ENCODE assay signal across 12 cellular contexts in the genomic region with DNA sequence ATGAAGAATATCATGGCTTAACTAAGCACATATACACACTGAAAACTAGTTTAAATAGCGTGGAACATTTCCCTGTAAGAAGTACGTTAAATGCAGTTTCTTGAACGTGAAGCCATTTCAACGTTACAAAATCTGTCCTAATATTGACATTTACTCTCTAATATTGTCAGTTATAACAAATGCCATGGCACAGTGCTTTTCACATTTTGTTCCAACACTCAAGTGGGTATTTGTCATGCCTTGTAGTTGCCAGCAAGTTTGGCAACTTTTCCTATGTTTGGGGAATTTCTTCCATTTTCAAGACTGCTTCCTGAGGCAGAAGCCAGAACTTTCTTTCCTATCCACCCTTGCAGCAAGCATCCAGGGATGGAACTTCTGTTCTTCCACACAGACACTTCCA.
DNase-seq lines count a peak whose midpoint lies in the region; ATAC-seq and TF ChIP-seq lines count a peak whose summit lies in the region.
"Had no signal": no experiment of that assay in that cellular context is flagged by ENCODE, and none has a peak within 500 bp of the region (broad histone marks: within the 10 kb centered on the region; RNA-seq: fewer than 3 reads in every experiment).

No MANE protein-coding gene starts in this region.

- WGBS in thyroid gland, 2 donors = 57 to 60% methylated on average over 4 of the region's 4 CpGs

- H3K4me3 ChIP-seq in DND-41 (ENCODE audit: low read depth in 1 of 2, low read length in 2 of 2) = no peak overlapping the region
- H3K4me3 ChIP-seq in thyroid gland (replicated peaks in 1 of 3) = no peak overlapping the region
- H3K4me3 ChIP-seq in naive thymus-derived CD4-positive, alpha-beta T cell (ENCODE audit: low read length) = no peak overlapping the region

- no peak for TF ChIP-seq POLR2A in thyroid gland (IDR thresholded peaks at IDR 0.05)

- H3K36me3 ChIP-seq in DND-41 (ENCODE audit: insufficient read depth, low read length) (no peaks in the 10 kb centered on the region), thyroid gland (no peaks in the 10 kb centered on the region)
- H3K36me3 ChIP-seq in naive thymus-derived CD4-positive, alpha-beta T cell (ENCODE audit: control insufficient read depth in 2 of 3, insufficient read depth in 3 of 3, low read length in 3 of 3) = peaks cover 0 to 3% (median 0%) of the 10 kb centered on the region in 3 experiments
- H3K36me3 ChIP-seq: BE2C had no signal

- no peaks in the 10 kb centered on the region for H3K79me2 ChIP-seq in DND-41 (ENCODE audit: insufficient read depth, low read length)

- no peak overlapping the region for H3K4me3 Mint-ChIP-seq in naive thymus-derived CD4-positive, alpha-beta T cell
- H3K4me3 Mint-ChIP-seq: CD14-positive monocyte, H9 had no signal

- peaks cover 8 to 36% (median 33%) of the 10 kb centered on the region in 7 donors for H3K4me1 Mint-ChIP-seq in naive thymus-derived CD4-positive, alpha-beta T cell

- H3K4me1 ChIP-seq in DND-41 (ENCODE audit: insufficient read depth, low read length) = peaks cover 27% of the 10 kb centered on the region
- peaks cover 28 to 37% of the 10 kb centered on the region in 2 donors for H3K4me1 ChIP-seq in thyroid gland
- H3K4me1 ChIP-seq in naive thymus-derived CD4-positive, alpha-beta T cell (ENCODE audit: control insufficient read depth in 2 of 2, insufficient read depth in 2 of 2, low read length in 2 of 2) = peaks cover 11 to 18% of the 10 kb centered on the region in 2 donors
- H3K4me1 ChIP-seq: BE2C had no signal

- DNase-seq in DND-41 (no peak), fibroblast of gingiva (ENCODE audit: low read depth) (peak; percentile 20), thyroid gland (peak; percentile 42 to 46), kidney tubule cell (ENCODE audit: low spot score) (no peak)
- DNase-seq in naive thymus-derived CD4-positive, alpha-beta T cell = no peak
- DNase-seq: BE2C, DMS153, DMS79, GF-D8, H9 had no signal

- peak overlapping the region; percentile 27; the same call in 1 of the 2 replicates for H2AFZ ChIP-seq in DND-41 (ENCODE audit: low read depth, low read length)

- POLR2A ChIA-PET in naive thymus-derived CD4-positive, alpha-beta T cell (lab: Charles Lee) = no interaction called here

- no peak for ATAC-seq in DND-41 (ENCODE audit: insufficient read depth, low read depth)
- ATAC-seq in HG03469 (IDR thresholded peaks at IDR 0.05; ENCODE audit: unreplicated experiment) = no peak
- no peak for ATAC-seq in naive thymus-derived CD4-positive, alpha-beta T cell

- H3K9me3 ChIP-seq in DND-41 (ENCODE audit: insufficient read depth, low read length, severe bottlenecking) (peaks cover 8% of the 10 kb centered on the region), thyroid gland (no peaks in the 10 kb centered on the region)
- no peaks in the 10 kb centered on the region for H3K9me3 ChIP-seq in naive thymus-derived CD4-positive, alpha-beta T cell (ENCODE audit: control insufficient read depth in 2 of 3, low read length in 3 of 3)
- H3K9me3 ChIP-seq: BE2C had no signal

- no peak overlapping the region for H3K27ac ChIP-seq in DND-41 (ENCODE audit: low read length)
- H3K27ac ChIP-seq in thyroid gland = peak overlapping the region; percentile 77 to 100 (median 92)
- no peak overlapping the region for H3K27ac ChIP-seq in naive thymus-derived CD4-positive, alpha-beta T cell (ENCODE audit: low read depth, low read length)

- CTCF ChIA-PET in naive thymus-derived CD4-positive, alpha-beta T cell (lab: Charles Lee) = no interaction called here

- TF ChIP-seq CTCF in DND-41 (IDR thresholded peaks at IDR 0.05; ENCODE audit: borderline replicate concordance, extremely low read depth, low read length, poor library complexity, severe bottlenecking) (no peak), thyroid gland (IDR thresholded peaks at IDR 0.05) (peak in 1 of 6 experiments; percentile 16)

- no peaks in the 10 kb centered on the region for H4K20me1 ChIP-seq in DND-41 (ENCODE audit: insufficient read depth, low read length)

- H3K9ac ChIP-seq in DND-41 (ENCODE audit: low read depth, low read length) = no peak overlapping the region

- H3K27me3 ChIP-seq in DND-41 (ENCODE audit: insufficient read depth, low read length, poor library complexity) = peaks cover 3% of the 10 kb centered on the region
- no peaks in the 10 kb centered on the region for H3K27me3 ChIP-seq in thyroid gland
- no peaks in the 10 kb centered on the region for H3K27me3 ChIP-seq in naive thymus-derived CD4-positive, alpha-beta T cell (ENCODE audit: control insufficient read depth in 2 of 2, insufficient read depth in 2 of 2, low read length in 2 of 2)
- H3K27me3 ChIP-seq: BE2C had no signal

- intact Hi-C loops in thyroid gland (cut with DNase I) = loop anchor here (5.0 kb wide), 1 partner anchor 106 kb away; no protein-coding TSS in a partner anchor
- intact Hi-C loops in naive thymus-derived CD4-positive, alpha-beta T cell (cut with micrococcal nuclease) = loop anchor here (10.0 kb wide), 3 partner anchors 668 to 1752 kb away; a partner anchor contains a TSS

- H3K36me3 Mint-ChIP-seq in naive thymus-derived CD4-positive, alpha-beta T cell = peaks cover 0 to 8% (median 0%) of the 10 kb centered on the region in 5 donors

- H3K27ac Mint-ChIP-seq in naive thymus-derived CD4-positive, alpha-beta T cell = no peak overlapping the region
- H3K27ac Mint-ChIP-seq: CD14-positive monocyte, H9 had no signal

- H3K9me3 Mint-ChIP-seq in naive thymus-derived CD4-positive, alpha-beta T cell = peaks cover 0 to 19% (median 0%) of the 10 kb centered on the region in 11 donors

- no peak overlapping the region for H3K4me2 ChIP-seq in DND-41 (ENCODE audit: insufficient read depth, low read length)

- H3K27me3 Mint-ChIP-seq in naive thymus-derived CD4-positive, alpha-beta T cell = peaks cover 12 to 23% (median 19%) of the 10 kb centered on the region in 5 donors

Comparison
In these comparisons a context has a peak if more than half of its experiments do, and no peak if none do; other contexts are left out.
1. DNase-seq: peak in fibroblast of gingiva (single experiment) and thyroid gland (2 of 2); none in DND-41 (single experiment), kidney tubule cell (single experiment) and naive thymus-derived CD4-positive, alpha-beta T cell (0 of 9).
2. H3K27ac ChIP-seq: peak in thyroid gland (3 of 3); none in DND-41 (single experiment) and naive thymus-derived CD4-positive, alpha-beta T cell (single experiment).